In the genomic region with DNA sequence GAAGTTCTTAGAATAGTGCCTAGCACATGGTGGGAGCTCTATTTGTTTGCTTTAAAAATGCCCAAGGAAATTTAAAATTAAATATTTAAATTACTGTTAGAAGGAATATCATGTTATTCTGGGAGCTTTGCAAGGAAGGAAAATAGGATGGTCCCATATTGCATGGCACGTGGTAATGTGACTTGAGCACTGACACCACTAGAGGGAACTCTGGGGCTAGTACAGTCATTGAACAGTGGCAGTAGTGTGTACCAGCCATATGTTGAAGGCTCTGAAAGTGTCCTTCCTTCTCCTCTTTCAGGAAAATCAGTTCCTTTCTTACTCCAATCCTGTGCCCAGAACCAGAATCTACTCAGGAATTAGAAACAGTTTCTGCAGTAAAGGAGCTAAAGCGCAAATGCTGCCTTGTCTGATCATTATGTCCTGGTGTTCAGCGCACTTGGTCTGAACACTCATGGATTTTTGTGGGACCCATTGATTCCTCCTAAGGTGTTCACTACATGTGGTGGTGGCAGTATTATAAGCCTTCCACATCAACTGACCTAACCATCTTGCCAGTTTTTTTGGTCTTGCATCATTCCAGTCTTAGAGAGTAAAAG, we compare ENCODE assay signal across 9 cellular contexts. TPM values are rescaled to one million over a fixed set of nuclear protein-coding genes. Genes with fewer than 3 reads are reported as not detected.
DNase-seq lines count a peak whose midpoint lies in the region; ATAC-seq and TF ChIP-seq lines count a peak whose summit lies in the region.
"Had no signal": no experiment of that assay in that cellular context is flagged by ENCODE, and none has a peak within 500 bp of the region (broad histone marks: within the 10 kb centered on the region; RNA-seq: fewer than 3 reads in every experiment).

No MANE protein-coding gene starts in this region.

- H3K4me3 ChIP-seq in BJ (ENCODE audit: low read depth, low read length), result no peak overlapping the region
- no peak overlapping the region for H3K4me3 ChIP-seq in uterus

- H3K27me3 Mint-ChIP-seq in osteocyte (ENCODE audit: unreplicated experiment), result peaks cover 3% of the 10 kb centered on the region

- H3K27ac Mint-ChIP-seq in osteocyte (ENCODE audit: unreplicated experiment), result no peak overlapping the region

- no peak overlapping the region for H3K27ac ChIP-seq in uterus

- H3K9me3 ChIP-seq in uterus, result no peaks in the 10 kb centered on the region

- H3K36me3 ChIP-seq in BJ (ENCODE audit: control insufficient read depth, insufficient read depth, low read length) (no peaks in the 10 kb centered on the region), uterus (no peaks in the 10 kb centered on the region)

- CTCF ChIA-PET in BJ (lab: Yijun Ruan, JAX), result interaction anchor here (0.7 to 2.2 kb wide), 10 partner anchors 9 to 620 kb away, joined by 3 to 7 read pairs (median 4); no protein-coding TSS in a partner anchor

- no peaks in the 10 kb centered on the region for H3K36me3 Mint-ChIP-seq in osteocyte (ENCODE audit: unreplicated experiment)

- POLR2A ChIA-PET in BJ (lab: Charles Lee), result no interaction called here

- H3K27me3 ChIP-seq in BJ (ENCODE audit: control insufficient read depth, insufficient read depth, low read length) (peaks cover 2% of the 10 kb centered on the region; the same call in 1 of the 2 replicates), uterus (no peaks in the 10 kb centered on the region)

- no peaks in the 10 kb centered on the region for H3K4me1 ChIP-seq in uterus

- TF ChIP-seq CTCF in BJ (IDR thresholded peaks at IDR 0.05; ENCODE audit: insufficient read depth, low read depth, low read length) (peak; percentile 69), osteocyte (IDR thresholded peaks at IDR 0.05) (peak; percentile 67), uterus (IDR thresholded peaks at IDR 0.05) (no peak)

- no peak for TF ChIP-seq POLR2A in uterus (IDR thresholded peaks at IDR 0.05)

- H3K9me3 Mint-ChIP-seq in osteocyte (ENCODE audit: unreplicated experiment), result no peaks in the 10 kb centered on the region

- H3K4me1 Mint-ChIP-seq in osteocyte (ENCODE audit: unreplicated experiment), result no peaks in the 10 kb centered on the region

- ATAC-seq in GM18511 (IDR thresholded peaks at IDR 0.05; ENCODE audit: unreplicated experiment) (peak; percentile 38), HG02885 (IDR thresholded peaks at IDR 0.05; ENCODE audit: poor library complexity, unreplicated experiment) (peak; percentile 80)

- H3K4me3 Mint-ChIP-seq in osteocyte (ENCODE audit: unreplicated experiment), result no peak overlapping the region

- no peak for DNase-seq in BJ (ENCODE audit: low read depth)
- peak; percentile 54 for DNase-seq in NCI-H460 (ENCODE audit: extremely low read depth, low read depth)
- peak; percentile 53 for DNase-seq in dermis blood vessel endothelial cell
- DNase-seq in osteocyte (ENCODE audit: extremely low spot score, unreplicated experiment), result no peak
- DNase-seq in T-helper 1 cell, result no peak
- DNase-seq in uterus, result no peak
- DNase-seq: right cardiac atrium had no signal

- intact Hi-C loops in uterus (cut with DNase I; ENCODE audit: low total_unique reads), result no loop called here

RNA-seq across cellular contexts. Expression of a gene that starts 54.1 kb away (rescaled TPM):
- polyA plus RNA-seq in BJ (2011; rRNA removed), result not detected in 2 replicates
- polyA minus RNA-seq in BJ (2011; rRNA and poly(A)+ RNA removed), result not detected in 2 replicates
- total RNA-seq in NCI-H460 (2014; rRNA removed; shearing (Covaris generic)), result 311 and 357 TPM in 2 replicates
- polyA plus RNA-seq in NCI-H460 (2014; cell fraction: nucleus; rRNA removed), result 284 and 382 TPM in 2 replicates
- total RNA-seq in dermis blood vessel endothelial cell (0.17 and 0.19 TPM in 2 replicates), osteocyte (not detected in 2 replicates), uterus (10 to 100 TPM in 1 of 4 donors, 1 to 10 TPM in 1, not detected in 2; 4.8 to 26.6 TPM)

Comparison
In these comparisons a context has a peak if more than half of its experiments do, and no peak if none do; other contexts are left out.
1. DNase-seq: peak in NCI-H460 (single experiment) and dermis blood vessel endothelial cell (single experiment); none in BJ (single experiment), osteocyte (single experiment), T-helper 1 cell (0 of 5) and uterus (0 of 2).
2. CTCF ChIP-seq: peak in BJ (single experiment) and osteocyte (single experiment); none in uterus (0 of 4).
3. RNA of a gene that starts 54.1 kb away (total RNA-seq): 311 to 357 TPM in NCI-H460; 4.8 to 26.6 TPM in uterus, 0.17 to 0.19 TPM in dermis blood vessel endothelial cell and not detected in osteocyte; every median in the first group is over 10 times any median in the second.